Comparison of ENCODE assay signal across 29 cellular contexts in genomic region chr1:7345516-7345915, GRCh38.
"Had no signal": no experiment of that assay in that cellular context is flagged by ENCODE, and none has a peak within 500 bp of the region (broad histone marks: within the 10 kb centered on the region; RNA-seq: fewer than 3 reads in every experiment).

No MANE protein-coding gene starts in this region.

- ATAC-seq: activated CD4-positive, alpha-beta T cell treated with anti-CD3 and anti-CD28 coated beads for 36 hours; activated CD8-positive, alpha-beta memory T cell treated with anti-CD3 and anti-CD28 coated beads, Interleukin-2, amount 10 ng/mL, durations not matched to agents 7 days and 5 days; activated CD8-positive, alpha-beta T cell treated with anti-CD3 and anti-CD28 coated beads, Interleukin-2, amount 10 ng/mL, durations not matched to agents 7 days and 5 days; activated naive CD4-positive, alpha-beta T cell treated with anti-CD3 and anti-CD28 coated beads, Interleukin-2, amount 50 U/mL, for 72 hours; effector memory CD8-positive, alpha-beta T cell; foreskin keratinocyte; gastroesophageal sphincter; heart right ventricle had no signal

- H3K9me3 ChIP-seq: ascending aorta, breast epithelium, esophagus muscularis mucosa, gastroesophageal sphincter, heart right ventricle had no signal

- DNase-seq: activated CD4-positive, alpha-beta memory T cell treated with anti-CD3 and anti-CD28 coated beads for 36 hours; activated CD4-positive, alpha-beta T cell treated with anti-CD3 and anti-CD28 coated beads for 36 hours; activated CD4-positive, alpha-beta T cell treated with anti-CD3 and anti-CD28 coated beads, Interleukin-2, amount 10 ng/mL, durations not matched to agents 24 days and 14 days; activated CD4-positive, CD25-positive, alpha-beta regulatory T cell; activated CD4-positive, CD25-positive, alpha-beta regulatory T cell treated with anti-CD3 and anti-CD28 coated beads, Interleukin-2, amount 50 U/mL, for 72 hours; activated CD8-positive, alpha-beta memory T cell treated with anti-CD3 and anti-CD28 coated beads, Interleukin-2, amount 10 ng/mL, durations not matched to agents 7 days and 5 days; activated CD8-positive, alpha-beta memory T cell treated with anti-CD3 and anti-CD28 coated beads, Interleukin-2, amount 50 U/mL, for 4 hours; activated CD8-positive, alpha-beta T cell treated with anti-CD3 and anti-CD28 coated beads, Interleukin-2, amount 10 ng/mL, durations not matched to agents 7 days and 5 days; activated gamma-delta T cell treated with Interleukin-2 at 50 U/mL for 16 hours; activated naive CD4-positive, alpha-beta T cell treated with Interleukin-2 at 50 U/mL for 16 hours; activated naive CD8-positive, alpha-beta T cell treated with anti-CD3 and anti-CD28 coated beads, Interleukin-2, amount 10 ng/mL, durations not matched to agents 7 days and 5 days; activated T-cell treated with anti-CD3 and anti-CD28 coated beads, Interleukin-2, amount 50 U/mL, for 1 hour; activated T-cell treated with anti-CD3 and anti-CD28 coated beads, Interleukin-2, amount 50 U/mL, for 48 hours; central memory CD4-positive, alpha-beta T cell; cortex of kidney; dermis blood vessel endothelial cell; effector CD4-positive, alpha-beta T cell; effector memory CD8-positive, alpha-beta T cell; erythroblast; foreskin keratinocyte; heart right ventricle; T-helper 2 cell had no signal

- H3K36me3 ChIP-seq: ascending aorta, breast epithelium, cardiac muscle cell, esophagus muscularis mucosa, gastroesophageal sphincter, heart right ventricle had no signal

- H3K27me3 ChIP-seq: ascending aorta, breast epithelium, cardiac muscle cell, esophagus muscularis mucosa, gastroesophageal sphincter, heart right ventricle, hepatocyte had no signal

- H3K4me3 ChIP-seq: ascending aorta, breast epithelium, cardiac muscle cell, esophagus muscularis mucosa, gastroesophageal sphincter, heart right ventricle, hepatocyte had no signal

- H3K27ac ChIP-seq: ascending aorta, breast epithelium, cardiac muscle cell, esophagus muscularis mucosa, foreskin keratinocyte, gastroesophageal sphincter, heart right ventricle, hepatocyte had no signal

- H3K4me1 ChIP-seq: ascending aorta, breast epithelium, foreskin keratinocyte had no signal
